In genomic region chrX:291411-291901, GRCh38 we compare ENCODE assay signal across 15 cellular contexts.
"Had no signal": no experiment of that assay in that cellular context is flagged by ENCODE, and none has a peak within 500 bp of the region (broad histone marks: within the 10 kb centered on the region; RNA-seq: fewer than 3 reads in every experiment).

No MANE protein-coding gene starts in this region.

- H3K9ac ChIP-seq: SK-N-SH had no signal

- FAIRE-seq: colon, endometrium, keratinocyte had no signal

- H3K4me3 ChIP-seq: hepatocyte, tibial artery, vagina had no signal

- DNase-seq: activated naive CD4-positive, alpha-beta T cell treated with anti-CD3 and anti-CD28 coated beads, Interleukin-2, amount 10 ng/mL, durations not matched to agents 7 days and 5 days; activated T-cell treated with anti-CD3 and anti-CD28 coated beads for 4 hours; nephron progenitor cell; occipital lobe; SK-N-SH; stimulated activated CD4-positive, alpha-beta T cell treated with anti-CD3 and anti-CD28 coated beads, Interleukin-4, amount 100 ng/mL, for 1 hour; stimulated activated naive B cell treated with anti-CD40 and anti-IgM and Interleukin-4, amounts not matched to agents 10 μg/mL and 1 μg/mL and 100 μg/mL, for 72 hours had no signal

- H3K4me1 ChIP-seq: tibial artery, vagina had no signal

- H3K27ac ChIP-seq: hepatocyte, tibial artery, vagina, VCaP had no signal

- ATAC-seq: esophagus mucosa; stimulated activated naive B cell treated with anti-CD40 and anti-IgM and Interleukin-4, amounts not matched to agents 10 μg/mL and 1 μg/mL and 100 μg/mL, for 72 hours had no signal

- H3K27me3 ChIP-seq: hepatocyte, tibial artery, vagina had no signal

- H3K9me3 ChIP-seq: SK-N-SH, tibial artery, vagina had no signal
